Comparison of ENCODE assay signal across 19 cellular contexts in genomic region chr10:34656676-34657075, GRCh38.
DNase-seq lines count a peak whose midpoint lies in the region; ATAC-seq and TF ChIP-seq lines count a peak whose summit lies in the region.
"Had no signal": no experiment of that assay in that cellular context is flagged by ENCODE, and none has a peak within 500 bp of the region (broad histone marks: within the 10 kb centered on the region; RNA-seq: fewer than 3 reads in every experiment).

No MANE protein-coding gene starts in this region.

- H3K27ac Mint-ChIP-seq in GM23338 (peak overlapping the region; percentile 91), endodermal cell (peak overlapping the region; percentile 83), nephron progenitor cell (peak overlapping the region; percentile 19)
- H3K27ac Mint-ChIP-seq: IgD-negative memory B cell had no signal

- H3K36me3 Mint-ChIP-seq in GM23338 (ENCODE audit: low read depth): no peaks in the 10 kb centered on the region
- H3K36me3 Mint-ChIP-seq in endodermal cell (ENCODE audit: low read depth): no peaks in the 10 kb centered on the region
- H3K36me3 Mint-ChIP-seq in nephron progenitor cell (ENCODE audit: low read depth): no peaks in the 10 kb centered on the region
- H3K36me3 Mint-ChIP-seq: IgD-negative memory B cell had no signal

- 0 out of 2 replicates have a peak, but pooled peaks cover under 1% of the 10 kb centered on the region for H4K20me1 ChIP-seq in GM23338 (replicated peaks; ENCODE audit: insufficient read depth)

- no peaks in the 10 kb centered on the region; the same call in 1 of the 2 replicates for H3F3A ChIP-seq in GM23338 (replicated peaks; ENCODE audit: low read depth)

- no peaks in the 10 kb centered on the region for H3K9me2 ChIP-seq in GM23338 (ENCODE audit: insufficient read depth)

- H3K4me1 ChIP-seq in GM23338 (ENCODE audit: insufficient read depth) (peaks cover 68% of the 10 kb centered on the region), endodermal cell (ENCODE audit: control insufficient read depth, insufficient read depth, low read length) (peaks cover 14% of the 10 kb centered on the region)

- DNase-seq in GM23338 (ENCODE audit: low spot score): no peak
- peak; percentile 29 for DNase-seq in NCI-H1694 (lab: John Stamatoyannopoulos, UW)
- DNase-seq in endodermal cell: peak; percentile 35
- DNase-seq in nephron progenitor cell: no peak
- no peak for DNase-seq in caudate nucleus (lab: John Stamatoyannopoulos, UW)
- no peak for DNase-seq in activated naive CD4-positive, alpha-beta T cell treated with Interleukin-2 at 50 U/mL for 16 hours
- DNase-seq in iPS-NIHi11 (ENCODE audit: low spot score): no peak
- DNase-seq: BE2C, DMS79 treated with DMSO at 0.1 percent for 48 hours, HCEC 1CT, Karpas-422, MV-4-11, NCI-H226, NCI-H510A treated with DMSO at 0.1 percent for 48 hours, NCI-H748 treated with DMSO at 0.1 percent for 48 hours, SIG-M5 had no signal

- H3K4me3 ChIP-seq in GM23338 (peak overlapping the region; percentile 17; the same call in 1 of the 2 replicates), endodermal cell (ENCODE audit: low read length) (no peak overlapping the region)

- H2AFZ ChIP-seq in GM23338: no peak overlapping the region

- whole genome bisulfite sequencing in endodermal cell (ENCODE audit: insufficient coverage in 1 of 2, insufficient read length in 1 of 2), 2 experiments: 56 to 70% methylated on average over 3 to 4 of the region's 4 CpGs

- H3K9me3 ChIP-seq in endodermal cell (ENCODE audit: control insufficient read depth, low read length): no peaks in the 10 kb centered on the region
- H3K9me3 ChIP-seq: BE2C had no signal

- H3K9ac ChIP-seq in endodermal cell (ENCODE audit: extremely low read depth, low read length, poor library complexity, severe bottlenecking): no peak overlapping the region

- ATAC-seq in GM23338: no peak
- ATAC-seq: SK-N-SH treated with all-trans-retinoic acid at 6 μM for 48 hours had no signal

- H3K27me3 ChIP-seq in GM23338 (ENCODE audit: insufficient read depth) (no peaks in the 10 kb centered on the region), endodermal cell (ENCODE audit: control insufficient read depth, insufficient read depth, low read length, poor library complexity, severe bottlenecking) (no peaks in the 10 kb centered on the region)
- H3K27me3 ChIP-seq: BE2C had no signal

- H3K4me3 Mint-ChIP-seq in GM23338 (peak overlapping the region; percentile 48), endodermal cell (no peak overlapping the region), nephron progenitor cell (no peak overlapping the region)
- H3K4me3 Mint-ChIP-seq: IgD-negative memory B cell had no signal

- no peaks in the 10 kb centered on the region for H3K36me3 ChIP-seq in GM23338 (ENCODE audit: insufficient read depth)
- H3K36me3 ChIP-seq in endodermal cell (ENCODE audit: control insufficient read depth, insufficient read depth, low read length): no peaks in the 10 kb centered on the region
- H3K36me3 ChIP-seq: BE2C had no signal

- H3K79me2 ChIP-seq in GM23338 (replicated peaks; ENCODE audit: insufficient read depth): peaks cover 74% of the 10 kb centered on the region

- peak overlapping the region; percentile 91 for H3K27ac ChIP-seq in GM23338 (ENCODE audit: low read depth)
- H3K27ac ChIP-seq in endodermal cell (ENCODE audit: low read depth, low read length): no peak overlapping the region
- H3K27ac ChIP-seq in caudate nucleus (ENCODE audit: low read depth, low read length): no peak overlapping the region
- H3K27ac ChIP-seq: RWPE1 had no signal

- H3K4me2 ChIP-seq in GM23338: peak overlapping the region; percentile 44

- H3K27me3 Mint-ChIP-seq in GM23338 (ENCODE audit: insufficient read depth, low read depth, poor library complexity): peaks cover 3% of the 10 kb centered on the region
- no peaks in the 10 kb centered on the region for H3K27me3 Mint-ChIP-seq in endodermal cell (ENCODE audit: insufficient read depth)
- H3K27me3 Mint-ChIP-seq in nephron progenitor cell (ENCODE audit: low read depth, poor library complexity): no peaks in the 10 kb centered on the region
- H3K27me3 Mint-ChIP-seq: IgD-negative memory B cell had no signal

- TF ChIP-seq CTCF in GM23338 (conservative IDR thresholded peaks at IDR 0.05; ENCODE audit: low read depth in 2 of 2) (no peak), endodermal cell (conservative IDR thresholded peaks at IDR 0.05) (no peak), nephron progenitor cell (IDR thresholded peaks at IDR 0.05) (no peak)

- H3K4me1 Mint-ChIP-seq in GM23338 (peaks cover 83% of the 10 kb centered on the region), endodermal cell (peaks cover 59% of the 10 kb centered on the region), nephron progenitor cell (peaks cover 56% of the 10 kb centered on the region)
- H3K4me1 Mint-ChIP-seq: IgD-negative memory B cell had no signal

- H3K9me3 Mint-ChIP-seq in GM23338 (no peaks in the 10 kb centered on the region), endodermal cell (peaks cover 1% of the 10 kb centered on the region), nephron progenitor cell (no peaks in the 10 kb centered on the region)
- H3K9me3 Mint-ChIP-seq: IgD-negative memory B cell had no signal

TF ChIP-seq in GM23338, 12 proteins besides CTCF, POLR2A, EP300 and RAD21 (continues in another document):
- no peak for TF ChIP-seq JUNB (IDR thresholded peaks at IDR 0.05; ENCODE audit: unreplicated experiment)
- no peak for TF ChIP-seq EZH2phosphoT487 (IDR thresholded peaks at IDR 0.05; ENCODE audit: unreplicated experiment)
- TF ChIP-seq ZNF462 (CRISPR knock-in tag; IDR thresholded peaks at IDR 0.05): no peak

Comparison
In these comparisons a context has a peak if more than half of its experiments do, and no peak if none do; other contexts are left out.
1. DNase-seq: peak in NCI-H1694 (single experiment) and endodermal cell (single experiment); none in GM23338 (single experiment), nephron progenitor cell (single experiment), caudate nucleus (0 of 61), activated naive CD4-positive, alpha-beta T cell treated with Interleukin-2 at 50 U/mL for 16 hours (single experiment) and iPS-NIHi11 (single experiment).
2. H3K27ac Mint-ChIP-seq: peak in every context shown above with its lines; median percentile 91 in GM23338; 83 in endodermal cell; 19 in nephron progenitor cell.